18 cellular contexts compared by ENCODE assay signal in the genomic region with DNA sequence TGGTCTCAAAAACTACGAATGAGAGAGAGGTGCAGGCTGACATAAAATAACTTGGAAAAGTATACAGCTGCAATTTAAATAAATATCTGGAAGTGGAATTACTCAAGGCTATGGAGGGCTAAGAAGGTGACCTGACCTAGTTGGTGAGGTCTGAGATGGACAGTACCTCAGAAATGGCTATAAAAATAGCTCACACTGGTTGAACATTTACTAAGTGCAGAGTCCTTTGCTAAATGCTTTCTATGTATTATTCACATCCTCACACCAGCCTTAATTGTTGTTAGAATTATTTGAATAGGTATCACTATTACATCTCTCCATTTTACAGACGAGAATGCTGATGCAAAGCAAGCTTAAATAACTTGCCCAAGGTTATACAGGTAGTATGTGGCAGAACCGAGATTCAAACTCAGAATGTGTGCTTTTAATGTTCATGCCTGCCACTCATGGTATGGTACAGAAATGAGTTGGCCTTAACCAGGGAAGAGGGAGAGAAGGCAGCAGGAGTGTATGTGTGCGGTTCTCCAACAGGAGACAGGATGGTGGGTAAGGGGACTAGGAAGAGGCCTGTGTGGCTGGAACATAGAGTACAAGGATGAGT. TPM values are rescaled to one million over a fixed set of nuclear protein-coding genes. Genes with fewer than 3 reads are reported as not detected.
DNase-seq lines count a peak whose midpoint lies in the region; ATAC-seq and TF ChIP-seq lines count a peak whose summit lies in the region.
"Had no signal": no experiment of that assay in that cellular context is flagged by ENCODE, and none has a peak within 500 bp of the region (broad histone marks: within the 10 kb centered on the region; RNA-seq: fewer than 3 reads in every experiment).

No MANE protein-coding gene starts in this region.

- peak overlapping the region; percentile 76 for H3K27ac Mint-ChIP-seq in activated naive CD4-positive, alpha-beta T cell treated with anti-CD3 and anti-CD28 coated beads, Interleukin-2, amount 50 U/mL, for 24 hours
- H3K27ac Mint-ChIP-seq in activated naive CD4-positive, alpha-beta T cell treated with anti-CD3 and anti-CD28 coated beads, Interleukin-2, amount 10 ng/mL, durations not matched to agents 7 days and 5 days, result no peak overlapping the region
- H3K27ac Mint-ChIP-seq: activated B cell treated with CpG ODN at 0.5 μM for 24 hours; CD8-positive, alpha-beta T cell had no signal

- H3K27ac ChIP-seq in RWPE1 (peak overlapping the region; percentile 70), hepatocyte (peak overlapping the region; percentile 29), smooth muscle cell (ENCODE audit: low read depth) (peak overlapping the region; percentile 81)
- H3K27ac ChIP-seq: left ventricle myocardium inferior, SJSA1 had no signal

- DNase-seq in activated naive CD4-positive, alpha-beta T cell treated with anti-CD3 and anti-CD28 coated beads, Interleukin-2, amount 10 ng/mL, durations not matched to agents 7 days and 5 days, result no peak
- no peak for DNase-seq in RWPE1 (ENCODE audit: low spot score)
- no peak for DNase-seq in hepatocyte (ENCODE audit: low spot score)
- no peak for DNase-seq in smooth muscle cell (lab: John Stamatoyannopoulos, UW; ENCODE audit: unreplicated experiment)
- no peak for DNase-seq in SHP77 treated with DMSO at 0.1 percent for 48 hours (lab: John Stamatoyannopoulos, UW)
- no peak for DNase-seq in NCI-H748 treated with DMSO at 0.1 percent for 48 hours (lab: John Stamatoyannopoulos, UW)
- DNase-seq: activated B cell treated with CpG ODN at 0.5 μM for 24 hours; activated effector memory CD4-positive, alpha-beta T cell treated with anti-CD3 and anti-CD28 coated beads, Interleukin-2, amount 50 U/mL, for 16 hours; CD8-positive, alpha-beta T cell; cerebellar nuclear complex; DMS79; effector CD4-positive, alpha-beta T cell; HCEC 1CT; left ventricle myocardium inferior; NCI-H82 had no signal

- peaks cover 16% of the 10 kb centered on the region for H3K4me1 Mint-ChIP-seq in activated naive CD4-positive, alpha-beta T cell treated with anti-CD3 and anti-CD28 coated beads, Interleukin-2, amount 50 U/mL, for 24 hours
- no peaks in the 10 kb centered on the region for H3K4me1 Mint-ChIP-seq in activated naive CD4-positive, alpha-beta T cell treated with anti-CD3 and anti-CD28 coated beads, Interleukin-2, amount 10 ng/mL, durations not matched to agents 7 days and 5 days
- H3K4me1 Mint-ChIP-seq: activated B cell treated with CpG ODN at 0.5 μM for 24 hours had no signal

- H3K4me1 ChIP-seq in hepatocyte (ENCODE audit: insufficient read depth), result peaks cover 15% of the 10 kb centered on the region
- no peaks in the 10 kb centered on the region for H3K4me1 ChIP-seq in smooth muscle cell (ENCODE audit: low read depth)
- H3K4me1 ChIP-seq: left ventricle myocardium inferior had no signal

- no peaks in the 10 kb centered on the region for H3K9me2 ChIP-seq in hepatocyte (replicated peaks; ENCODE audit: insufficient read depth)

- peaks cover 6% of the 10 kb centered on the region for H3K36me3 Mint-ChIP-seq in activated naive CD4-positive, alpha-beta T cell treated with anti-CD3 and anti-CD28 coated beads, Interleukin-2, amount 50 U/mL, for 24 hours
- H3K36me3 Mint-ChIP-seq in activated naive CD4-positive, alpha-beta T cell treated with anti-CD3 and anti-CD28 coated beads, Interleukin-2, amount 10 ng/mL, durations not matched to agents 7 days and 5 days, result no peaks in the 10 kb centered on the region

- no peak overlapping the region for H3K9ac ChIP-seq in smooth muscle cell (ENCODE audit: low read depth)

- no peaks in the 10 kb centered on the region for H3K27me3 ChIP-seq in hepatocyte
- H3K27me3 ChIP-seq in smooth muscle cell (ENCODE audit: low read depth), result no peaks in the 10 kb centered on the region
- H3K27me3 ChIP-seq: SJSA1 had no signal

- H3K9me3 ChIP-seq in hepatocyte (ENCODE audit: low read depth) (no peaks in the 10 kb centered on the region), smooth muscle cell (replicated peaks; ENCODE audit: low read depth) (no peaks in the 10 kb centered on the region)
- H3K9me3 ChIP-seq: left ventricle myocardium inferior, SJSA1 had no signal

- no peaks in the 10 kb centered on the region for H3K79me2 ChIP-seq in hepatocyte
- no peaks in the 10 kb centered on the region for H3K79me2 ChIP-seq in smooth muscle cell (ENCODE audit: low read depth)

- H3K4me3 ChIP-seq in hepatocyte (no peak overlapping the region), smooth muscle cell (no peak overlapping the region)
- H3K4me3 ChIP-seq: left ventricle myocardium inferior, SJSA1 had no signal

- H3K27me3 Mint-ChIP-seq in activated naive CD4-positive, alpha-beta T cell treated with anti-CD3 and anti-CD28 coated beads, Interleukin-2, amount 50 U/mL, for 24 hours, result no peaks in the 10 kb centered on the region
- H3K27me3 Mint-ChIP-seq in activated naive CD4-positive, alpha-beta T cell treated with anti-CD3 and anti-CD28 coated beads, Interleukin-2, amount 10 ng/mL, durations not matched to agents 7 days and 5 days, result no peaks in the 10 kb centered on the region
- H3K27me3 Mint-ChIP-seq: activated B cell treated with CpG ODN at 0.5 μM for 24 hours had no signal

- H3K4me2 ChIP-seq in hepatocyte, result peak overlapping the region; percentile 8
- H3K4me2 ChIP-seq in smooth muscle cell, result no peak overlapping the region

- H3K36me3 ChIP-seq in hepatocyte (replicated peaks; ENCODE audit: insufficient read depth, low read depth), result no peaks in the 10 kb centered on the region
- peaks cover 6% of the 10 kb centered on the region for H3K36me3 ChIP-seq in smooth muscle cell (ENCODE audit: low read depth)
- H3K36me3 ChIP-seq: left ventricle myocardium inferior had no signal

- 90% methylated on average over 4 of the region's 4 CpGs for WGBS in hepatocyte (ENCODE audit: low lambda C conversion rate, missing lambda C conversion rate)
- 95% methylated on average over 4 of the region's 4 CpGs for WGBS in smooth muscle cell (ENCODE audit: low lambda C conversion rate)

- H4K20me1 ChIP-seq in hepatocyte (ENCODE audit: insufficient read depth, poor library complexity, severe bottlenecking), result no peaks in the 10 kb centered on the region
- H4K20me1 ChIP-seq in smooth muscle cell (ENCODE audit: low read depth), result peaks cover 11% of the 10 kb centered on the region

- POLR2A ChIA-PET in RWPE1 (lab: Yijun Ruan, JAX; ENCODE audit: low non-redundant PET), result no interaction called here

- CTCF ChIA-PET in activated naive CD4-positive, alpha-beta T cell treated with anti-CD3 and anti-CD28 coated beads, Interleukin-2, amount 10 ng/mL, durations not matched to agents 7 days and 5 days (lab: Charles Lee), result interaction anchor here (0.7 to 6.9 kb wide), 16 partner anchors 10 to 290 kb away, joined by 3 to 189 read pairs (median 9); no protein-coding TSS in a partner anchor
- CTCF ChIA-PET in RWPE1 (lab: Yijun Ruan, JAX), result interaction anchor here (1.2 to 5.4 kb wide), 4 partner anchors 10 to 293 kb away, joined by 3 to 87 read pairs (median 7); no protein-coding TSS in a partner anchor

- no peak overlapping the region for H3K4me3 Mint-ChIP-seq in activated naive CD4-positive, alpha-beta T cell treated with anti-CD3 and anti-CD28 coated beads, Interleukin-2, amount 50 U/mL, for 24 hours
- H3K4me3 Mint-ChIP-seq in activated naive CD4-positive, alpha-beta T cell treated with anti-CD3 and anti-CD28 coated beads, Interleukin-2, amount 10 ng/mL, durations not matched to agents 7 days and 5 days, result no peak overlapping the region
- H3K4me3 Mint-ChIP-seq: activated B cell treated with CpG ODN at 0.5 μM for 24 hours; CD8-positive, alpha-beta T cell had no signal

- no peak for ATAC-seq in GM18861 (IDR thresholded peaks at IDR 0.05; ENCODE audit: unreplicated experiment)
- ATAC-seq: CD8-positive, alpha-beta T cell had no signal

- peaks cover 13% of the 10 kb centered on the region for H3F3A ChIP-seq in smooth muscle cell (ENCODE audit: low read depth)

- no peaks in the 10 kb centered on the region for H3K9me3 Mint-ChIP-seq in activated naive CD4-positive, alpha-beta T cell treated with anti-CD3 and anti-CD28 coated beads, Interleukin-2, amount 50 U/mL, for 24 hours
- H3K9me3 Mint-ChIP-seq in activated naive CD4-positive, alpha-beta T cell treated with anti-CD3 and anti-CD28 coated beads, Interleukin-2, amount 10 ng/mL, durations not matched to agents 7 days and 5 days, result no peaks in the 10 kb centered on the region
- H3K9me3 Mint-ChIP-seq: activated B cell treated with CpG ODN at 0.5 μM for 24 hours; CD8-positive, alpha-beta T cell had no signal

- no peak for TF ChIP-seq CTCF in RWPE1 (conservative IDR thresholded peaks at IDR 0.05; ENCODE audit: low read depth)
- TF ChIP-seq CTCF in hepatocyte (IDR thresholded peaks at IDR 0.05; ENCODE audit: poor library complexity), result no peak
- no peak for TF ChIP-seq CTCF in smooth muscle cell (IDR thresholded peaks at IDR 0.05; ENCODE audit: borderline replicate concordance, insufficient read depth, poor library complexity, severe bottlenecking)

- H2AFZ ChIP-seq in hepatocyte (no peak overlapping the region), smooth muscle cell (ENCODE audit: low read depth) (no peak overlapping the region)

RNA-seq across cellular contexts. Expression of a gene that starts 37.4 kb away (rescaled TPM):
- total RNA-seq in hepatocyte (46.5 and 49.5 TPM in 2 replicates), smooth muscle cell (23.2 and 34.5 TPM in 2 replicates)
- polyA plus RNA-seq in hepatocyte (24.7 and 29.0 TPM in 2 replicates), smooth muscle cell (23.5 and 25.4 TPM in 2 replicates)

RNA-seq across cellular contexts. Expression of a gene that starts 44.4 kb away (rescaled TPM):
- total RNA-seq in hepatocyte (153 and 186 TPM in 2 replicates), smooth muscle cell (2,183 and 2,362 TPM in 2 replicates)
- polyA plus RNA-seq in hepatocyte (394 and 427 TPM in 2 replicates), smooth muscle cell (2,391 and 3,094 TPM in 2 replicates)

RNA-seq across cellular contexts. Expression of a gene that starts 49.5 kb away (rescaled TPM):
- 66.6 and 68.3 TPM in 2 replicates for total RNA-seq in hepatocyte
- polyA plus RNA-seq in hepatocyte, result 40.4 and 45.6 TPM in 2 replicates
- total RNA-seq in smooth muscle cell, result 58.6 and 68.3 TPM in 2 replicates
- polyA plus RNA-seq in smooth muscle cell, result 31.6 and 33.1 TPM in 2 replicates

Comparison
In these comparisons a context has a peak if more than half of its experiments do, and no peak if none do; other contexts are left out.
1. H3K27ac ChIP-seq: peak in every context shown above with its lines; median percentile 81 in smooth muscle cell; 70 in RWPE1; 29 in hepatocyte.
2. RNA of a gene that starts 44.4 kb away (total RNA-seq): 2,183 to 2,362 TPM in smooth muscle cell; 153 to 186 TPM in hepatocyte; every median in the first group is over 10 times any median in the second.